ENCODE assay signal across 28 cellular contexts in the genomic region with DNA sequence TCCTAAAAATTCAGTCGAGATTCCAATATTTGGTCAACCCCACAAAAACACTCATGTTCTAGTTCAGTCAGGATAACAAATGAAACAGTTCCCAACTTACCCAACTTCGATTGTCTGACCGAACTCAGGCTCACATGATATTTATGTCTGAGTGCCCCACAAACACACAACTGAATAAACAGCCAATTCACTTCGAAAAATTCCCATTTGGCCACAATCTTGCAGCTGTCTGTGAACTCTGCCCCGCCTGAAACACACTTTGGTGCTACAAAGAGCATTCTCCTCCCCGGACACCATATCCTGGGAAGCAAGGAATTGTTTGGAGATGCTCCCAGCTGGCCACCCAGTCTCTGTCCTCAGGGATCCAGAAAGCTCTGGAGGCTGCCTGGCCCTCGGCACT. TPM values are rescaled to one million over a fixed set of nuclear protein-coding genes. Genes with fewer than 3 reads are reported as not detected.
"Had no signal": no experiment of that assay in that cellular context is flagged by ENCODE, and none has a peak within 500 bp of the region (broad histone marks: within the 10 kb centered on the region; RNA-seq: fewer than 3 reads in every experiment).

No MANE protein-coding gene starts in this region.

- H3K9ac ChIP-seq: parathyroid adenoma had no signal

- H3K36me3 ChIP-seq: colonic mucosa, gastroesophageal sphincter, heart left ventricle, left lung, sigmoid colon, suprapubic skin, transverse colon, vagina had no signal

- FAIRE-seq: kidney had no signal

- H2AFZ ChIP-seq: hepatocyte, parathyroid adenoma had no signal

- H3K4me2 ChIP-seq: hepatocyte, smooth muscle cell had no signal

- H3K4me3 ChIP-seq: colonic mucosa, gastroesophageal sphincter, heart left ventricle, hepatocyte, left lung, sigmoid colon, smooth muscle cell, suprapubic skin, transverse colon, vagina had no signal

- H3K27ac ChIP-seq: colonic mucosa, epithelial cell of prostate, gastroesophageal sphincter, heart left ventricle, hepatocyte, left lung, parathyroid adenoma, sigmoid colon, suprapubic skin, transverse colon, vagina had no signal

- DNase-seq: colonic mucosa; effector CD8-positive, alpha-beta T cell; endodermal cell; foreskin fibroblast; heart left ventricle; kidney; left lung; mesenchymal stem cell; naive B cell; sigmoid colon; stimulated activated CD4-positive, alpha-beta T cell treated with anti-CD3 and anti-CD28 coated beads, Interleukin-12 subunit alpha, Interleukin-12 subunit beta, amount 100 ng/mL, for 4 hours; stimulated activated CD4-positive, alpha-beta T cell treated with anti-CD3 and anti-CD28 coated beads, Interleukin-1b, Interleukin-23, amount 100 ng/mL, for 48 hours; stimulated activated CD4-positive, alpha-beta T cell treated with anti-CD3 and anti-CD28 coated beads, Interleukin-4, amount 100 ng/mL, for 1 hour; stimulated activated CD8-positive, alpha-beta memory T cell treated with anti-CD3 and anti-CD28 coated beads, Interleukin-4, amount 100 ng/mL, for 48 hours; stimulated activated naive CD4-positive, alpha-beta T cell; stimulated activated naive CD8-positive, alpha-beta T cell treated with anti-CD3 and anti-CD28 coated beads, Interleukin-15, amount 100 ng/mL, for 72 hours; transverse colon had no signal

- H3K9me3 ChIP-seq: colonic mucosa, gastroesophageal sphincter, heart left ventricle, left lung, sigmoid colon, suprapubic skin, transverse colon, vagina had no signal

- ATAC-seq: esophagus mucosa; gastroesophageal sphincter; heart left ventricle; left lung; natural killer cell treated with Interleukin-12 subunit alpha and Interleukin-12 subunit beta and Interleukin-15 and Interleukin-18, amount 100 ng/mL, for 72 hours; stimulated activated naive CD8-positive, alpha-beta T cell treated with anti-CD3 and anti-CD28 coated beads, Interleukin-15, amount 100 ng/mL, for 72 hours had no signal

- H3K27me3 ChIP-seq: colonic mucosa, hepatocyte, vagina had no signal

- H3K4me1 ChIP-seq: colonic mucosa, gastroesophageal sphincter, left lung, parathyroid adenoma, sigmoid colon, suprapubic skin, transverse colon, vagina had no signal

- H3K79me2 ChIP-seq: hepatocyte, parathyroid adenoma had no signal

RNA-seq across cellular contexts. Expression of gene SIM2, which starts 52.9 kb away (rescaled TPM):
- total RNA-seq: endodermal cell, left lung, lung microvascular endothelial cell, neural crest cell, sigmoid colon, smooth muscle cell, vagina had no signal
